Comparison of ENCODE assay signal across 9 cellular contexts in genomic region chr2:17879137-17879912, GRCh38. TPM values are rescaled to one million over a fixed set of nuclear protein-coding genes. Genes with fewer than 3 reads are reported as not detected.
DNase-seq lines count a peak whose midpoint lies in the region; ATAC-seq, FAIRE-seq and TF ChIP-seq lines count a peak whose summit lies in the region.
"Had no signal": no experiment of that assay in that cellular context is flagged by ENCODE, and none has a peak within 500 bp of the region (broad histone marks: within the 10 kb centered on the region; RNA-seq: fewer than 3 reads in every experiment).

No MANE protein-coding gene starts in this region.

- H3K9me3 ChIP-seq in breast epithelium, result no peaks in the 10 kb centered on the region
- H3K9me3 ChIP-seq in keratinocyte (ENCODE audit: control insufficient read depth, low read depth, low read length), result no peaks in the 10 kb centered on the region

- no peak for TF ChIP-seq CTCF in breast epithelium (IDR thresholded peaks at IDR 0.05)
- TF ChIP-seq CTCF in keratinocyte (optimal IDR thresholded peaks at IDR 0.05 in 1 of 3, IDR thresholded peaks at IDR 0.05 in 1 of 3, conservative IDR thresholded peaks at IDR 0.05 in 1 of 3; ENCODE audit: extremely low read depth in 1 of 3, insufficient read depth in 2 of 3, low read length in 3 of 3), result peak; percentile 28 to 57 (median 51)

- intact Hi-C loops in activated CD4-positive, alpha-beta T cell treated with anti-CD3 and anti-CD28 coated beads for 36 hours (cut with DNase I, micrococcal nuclease), result no loop called here
- intact Hi-C loops in breast epithelium (cut with DNase I; ENCODE audit: low total_unique reads), result no loop called here

- H3K27ac ChIP-seq in breast epithelium (peak overlapping the region; percentile 66 to 87), keratinocyte (ENCODE audit: control insufficient read depth, insufficient read depth, low read length) (no peak overlapping the region)

- peaks cover 60% of the 10 kb centered on the region for H3K27me3 Mint-ChIP-seq in activated CD4-positive, alpha-beta T cell treated with anti-CD3 and anti-CD28 coated beads for 36 hours

- H3K4me2 ChIP-seq in keratinocyte (ENCODE audit: control insufficient read depth, extremely low read depth, insufficient read depth, low read depth, low read length), result peak overlapping the region; percentile 88

- H3K4me3 Mint-ChIP-seq in activated CD4-positive, alpha-beta T cell treated with anti-CD3 and anti-CD28 coated beads for 36 hours, result peak overlapping the region; percentile 69
- H3K4me3 Mint-ChIP-seq in stimulated activated effector memory CD8-positive, alpha-beta T cell treated with anti-CD3 and anti-CD28 coated beads, Interleukin-12 subunit alpha, Interleukin-12 subunit beta, amount 100 ng/mL, for 72 hours, result peak overlapping the region; percentile 58

- DNase-seq in activated CD4-positive, alpha-beta T cell treated with anti-CD3 and anti-CD28 coated beads for 36 hours, result peak; percentile 20
- DNase-seq in activated CD4-positive, alpha-beta T cell treated with anti-CD3 and anti-CD28 coated beads, Interleukin-2, amount 50 U/mL, for 1 hour, result no peak
- DNase-seq in NCI-H748 treated with DMSO at 0.1 percent for 48 hours (lab: John Stamatoyannopoulos, UW) (peak; percentile 85), breast epithelium (ENCODE audit: low spot score in 2 of 2) (peak; percentile 42 to 75), keratinocyte (ENCODE audit: low read depth, low spot score) (peak; percentile 21), GM19240 (ENCODE audit: insufficient read length, low spot score) (no peak)
- no peak for DNase-seq in stimulated activated effector memory CD8-positive, alpha-beta T cell treated with anti-CD3 and anti-CD28 coated beads, Interleukin-12 subunit alpha, Interleukin-12 subunit beta, amount 100 ng/mL, for 72 hours (ENCODE audit: low spot score in 2 of 2)

- H3K9me3 Mint-ChIP-seq in activated CD4-positive, alpha-beta T cell treated with anti-CD3 and anti-CD28 coated beads for 36 hours (ENCODE audit: low read depth), result peaks cover 2% of the 10 kb centered on the region
- H3K9me3 Mint-ChIP-seq in stimulated activated effector memory CD8-positive, alpha-beta T cell treated with anti-CD3 and anti-CD28 coated beads, Interleukin-12 subunit alpha, Interleukin-12 subunit beta, amount 100 ng/mL, for 72 hours, result peaks cover 3% of the 10 kb centered on the region

- no peaks in the 10 kb centered on the region for H4K20me1 ChIP-seq in keratinocyte (ENCODE audit: control insufficient read depth, extremely low read depth, insufficient read depth, low read length)

- H2AFZ ChIP-seq in keratinocyte (ENCODE audit: control insufficient read depth, low read length), result peak overlapping the region; percentile 96

- H3K4me3 ChIP-seq in breast epithelium, result peak overlapping the region; percentile 67 to 95 (median 79)
- peak overlapping the region; percentile 57 to 94 (median 76) for H3K4me3 ChIP-seq in keratinocyte (ENCODE audit: control insufficient read depth in 2 of 3, extremely low read depth in 1 of 3, insufficient read depth in 2 of 3, low read depth in 1 of 3, low read length in 3 of 3)

- peaks cover 15% of the 10 kb centered on the region for H3K4me1 Mint-ChIP-seq in activated CD4-positive, alpha-beta T cell treated with anti-CD3 and anti-CD28 coated beads for 36 hours
- peaks cover 9% of the 10 kb centered on the region for H3K4me1 Mint-ChIP-seq in stimulated activated effector memory CD8-positive, alpha-beta T cell treated with anti-CD3 and anti-CD28 coated beads, Interleukin-12 subunit alpha, Interleukin-12 subunit beta, amount 100 ng/mL, for 72 hours

- H3K9ac ChIP-seq in keratinocyte (ENCODE audit: control insufficient read depth, extremely low read depth, insufficient read depth, low read length), result peak overlapping the region; percentile 67

- POLR2A ChIA-PET in activated CD4-positive, alpha-beta T cell treated with anti-CD3 and anti-CD28 coated beads for 36 hours (lab: Charles Lee), result no interaction called here

- peak; percentile 48 for ATAC-seq in activated CD4-positive, alpha-beta T cell treated with anti-CD3 and anti-CD28 coated beads for 36 hours
- ATAC-seq in HG03095 (IDR thresholded peaks at IDR 0.05; ENCODE audit: unreplicated experiment), result peak; percentile 14
- peak; percentile 38 for ATAC-seq in stimulated activated effector memory CD8-positive, alpha-beta T cell treated with anti-CD3 and anti-CD28 coated beads, Interleukin-12 subunit alpha, Interleukin-12 subunit beta, amount 100 ng/mL, for 72 hours

- CTCF ChIA-PET in activated CD4-positive, alpha-beta T cell treated with anti-CD3 and anti-CD28 coated beads for 36 hours (lab: Charles Lee), result interaction anchor here (0.5 kb wide), 1 partner anchor 1826 kb away, joined by 3 read pairs; no protein-coding TSS in a partner anchor

- no peaks in the 10 kb centered on the region for H3K36me3 Mint-ChIP-seq in activated CD4-positive, alpha-beta T cell treated with anti-CD3 and anti-CD28 coated beads for 36 hours (ENCODE audit: low read depth)
- H3K36me3 Mint-ChIP-seq in stimulated activated effector memory CD8-positive, alpha-beta T cell treated with anti-CD3 and anti-CD28 coated beads, Interleukin-12 subunit alpha, Interleukin-12 subunit beta, amount 100 ng/mL, for 72 hours, result no peaks in the 10 kb centered on the region

- H3K4me1 ChIP-seq in breast epithelium (no peaks in the 10 kb centered on the region), keratinocyte (ENCODE audit: control insufficient read depth, extremely low read depth, insufficient read depth, low read length) (no peaks in the 10 kb centered on the region)

- H3K9me1 ChIP-seq in keratinocyte (ENCODE audit: control insufficient read depth, extremely low read depth, insufficient read depth, low read length), result no peaks in the 10 kb centered on the region

- peak; percentile 46 for FAIRE-seq in keratinocyte (lab: Jason Lieb, UNC)
- FAIRE-seq: G401.6 had no signal

- TF ChIP-seq POLR2A in breast epithelium (IDR thresholded peaks at IDR 0.05), result no peak

- no peaks in the 10 kb centered on the region for H3K79me2 ChIP-seq in keratinocyte (ENCODE audit: control insufficient read depth, insufficient read depth, low read length)

- H3K36me3 ChIP-seq in breast epithelium (no peaks in the 10 kb centered on the region), keratinocyte (ENCODE audit: control insufficient read depth in 2 of 2, extremely low read depth in 1 of 2, insufficient read depth in 2 of 2, low read length in 2 of 2) (no peaks in the 10 kb centered on the region)

- dilution Hi-C loops in keratinocyte (cut with MboI; ENCODE audit: extremely low pct_ligation_motif_present, low sequenced_read_pairs), result no loop called here

- H3K27ac Mint-ChIP-seq in activated CD4-positive, alpha-beta T cell treated with anti-CD3 and anti-CD28 coated beads for 36 hours, result no peak overlapping the region
- H3K27ac Mint-ChIP-seq in stimulated activated effector memory CD8-positive, alpha-beta T cell treated with anti-CD3 and anti-CD28 coated beads, Interleukin-12 subunit alpha, Interleukin-12 subunit beta, amount 100 ng/mL, for 72 hours, result no peak overlapping the region

- H3K27me3 ChIP-seq in breast epithelium (no peaks in the 10 kb centered on the region), keratinocyte (ENCODE audit: control insufficient read depth, extremely low read depth, insufficient read depth, low read length) (peaks cover 23% of the 10 kb centered on the region)

RNA-seq across cellular contexts. Expression of gene KCNS3, which starts 0.9 kb away (rescaled TPM):
- under 1 TPM; 0.07 to 0.11 TPM for total RNA-seq in activated CD4-positive, alpha-beta T cell treated with anti-CD3 and anti-CD28 coated beads for 36 hours
- 10 to 100 TPM; 16.0 to 76.4 (median 61.6) TPM for total RNA-seq in breast epithelium
- polyA plus RNA-seq in keratinocyte, result 5.6 to 7.3 TPM (median 7.2 TPM) in 3 replicates
- polyA plus RNA-seq in keratinocyte (2011; ENCODE audit: low read depth), result 2.4 TPM
- polyA plus RNA-seq in keratinocyte (2011; cell fraction: cytosol; rRNA removed), result 4.0 and 5.3 TPM in 2 replicates
- 3.0 and 3.2 TPM in 2 replicates for polyA plus RNA-seq in keratinocyte (2011; cell fraction: nucleus; rRNA removed)
- 4.4 and 6.8 TPM in 2 replicates for polyA plus RNA-seq in keratinocyte (2012; ENCODE audit: low replicate concordance)
- polyA minus RNA-seq in keratinocyte, result 7.2 to 13.0 TPM (median 7.9 TPM) in 3 replicates
- 3.6 TPM for polyA minus RNA-seq in keratinocyte (2011; cell fraction: cytosol; rRNA and poly(A)+ RNA removed)
- polyA minus RNA-seq in keratinocyte (2011; cell fraction: nucleus; rRNA and poly(A)+ RNA removed), result 1.9 and 3.3 TPM in 2 replicates

Comparison
In these comparisons a context has a peak if more than half of its experiments do, and no peak if none do; other contexts are left out.
1. DNase-seq: peak in activated CD4-positive, alpha-beta T cell treated with anti-CD3 and anti-CD28 coated beads for 36 hours (single experiment), NCI-H748 treated with DMSO at 0.1 percent for 48 hours (single experiment), breast epithelium (2 of 2) and keratinocyte (single experiment); none in activated CD4-positive, alpha-beta T cell treated with anti-CD3 and anti-CD28 coated beads, Interleukin-2, amount 50 U/mL, for 1 hour (single experiment), stimulated activated effector memory CD8-positive, alpha-beta T cell treated with anti-CD3 and anti-CD28 coated beads, Interleukin-12 subunit alpha, Interleukin-12 subunit beta, amount 100 ng/mL, for 72 hours (0 of 2) and GM19240 (single experiment).
2. CTCF ChIP-seq: peak in keratinocyte (3 of 3); none in breast epithelium (0 of 3).
3. RNA of gene KCNS3, which starts 0.9 kb away (total RNA-seq): 16.0 to 76.4 TPM in breast epithelium; 0.07 to 0.11 TPM in activated CD4-positive, alpha-beta T cell treated with anti-CD3 and anti-CD28 coated beads for 36 hours; every median in the first group is over 10 times any median in the second.
4. Peak in every context shown above with its lines, with median percentiles within 50 percentile points of each other: ATAC-seq.